18 cellular contexts compared by ENCODE assay signal in genomic region chr6:167139761-167140160, GRCh38. TPM values are rescaled to one million over a fixed set of nuclear protein-coding genes. Genes with fewer than 3 reads are reported as not detected.
"Had no signal": no experiment of that assay in that cellular context is flagged by ENCODE, and none has a peak within 500 bp of the region (broad histone marks: within the 10 kb centered on the region; RNA-seq: fewer than 3 reads in every experiment).

No MANE protein-coding gene starts in this region.

- FAIRE-seq: bronchial epithelial cell, endometrium, pancreas, urothelium cell line had no signal

- H3K27ac ChIP-seq: esophagus squamous epithelium, pancreas had no signal

- H3K4me1 ChIP-seq: esophagus squamous epithelium, pancreas had no signal

- H3K4me3 Mint-ChIP-seq: activated CD4-positive, alpha-beta memory T cell treated with anti-CD3 and anti-CD28 coated beads, Interleukin-2, amount 10 ng/mL, durations not matched to agents 7 days and 5 days had no signal

- DNase-seq: activated CD4-positive, alpha-beta memory T cell treated with anti-CD3 and anti-CD28 coated beads, Interleukin-2, amount 10 ng/mL, durations not matched to agents 7 days and 5 days; activated naive CD4-positive, alpha-beta T cell; aorta; esophagus squamous epithelium; foreskin fibroblast; head of caudate nucleus; left colon; pancreas; retina; stimulated activated CD4-positive, alpha-beta T cell treated with anti-CD3 and anti-CD28 coated beads, Interleukin-4, amount 100 ng/mL, for 24 hours; T-helper 9 cell had no signal

- H3K27me3 ChIP-seq: pancreas had no signal

- H3K27me3 Mint-ChIP-seq: activated CD4-positive, alpha-beta memory T cell treated with anti-CD3 and anti-CD28 coated beads, Interleukin-2, amount 10 ng/mL, durations not matched to agents 7 days and 5 days had no signal

- H3K9me3 ChIP-seq: esophagus squamous epithelium, pancreas had no signal

- H3K4me3 ChIP-seq: esophagus squamous epithelium, pancreas had no signal

- H3K27ac Mint-ChIP-seq: activated CD4-positive, alpha-beta memory T cell treated with anti-CD3 and anti-CD28 coated beads, Interleukin-2, amount 10 ng/mL, durations not matched to agents 7 days and 5 days had no signal

- H3K9me3 Mint-ChIP-seq: activated CD4-positive, alpha-beta memory T cell treated with anti-CD3 and anti-CD28 coated beads, Interleukin-2, amount 10 ng/mL, durations not matched to agents 7 days and 5 days had no signal

- H3K36me3 ChIP-seq: esophagus squamous epithelium, pancreas had no signal

- ATAC-seq: pancreas had no signal

RNA-seq across cellular contexts. Expression of gene CCR6, which starts 16.9 kb away (rescaled TPM):
- total RNA-seq: bronchial epithelial cell, chondrocyte, dermis microvascular lymphatic vessel endothelial cell, lung microvascular endothelial cell had no signal
- polyA plus RNA-seq: aorta had no signal

RNA-seq across cellular contexts. Expression of gene GPR31, which starts 18.0 kb away (rescaled TPM):
- total RNA-seq: activated CD4-positive, alpha-beta memory T cell treated with anti-CD3 and anti-CD28 coated beads, Interleukin-2, amount 10 ng/mL, durations not matched to agents 7 days and 5 days; aorta; bronchial epithelial cell; chondrocyte; dermis microvascular lymphatic vessel endothelial cell; esophagus squamous epithelium; left colon; lung microvascular endothelial cell; mucosa of gallbladder; pancreas had no signal
- polyA plus RNA-seq: aorta, pancreas had no signal
